ENCODE assay signal across 8 cellular contexts in genomic region chr18:74493689-74494088, GRCh38. TPM values are rescaled to one million over a fixed set of nuclear protein-coding genes. Genes with fewer than 3 reads are reported as not detected.
DNase-seq lines count a peak whose midpoint lies in the region; ATAC-seq and TF ChIP-seq lines count a peak whose summit lies in the region.

No MANE protein-coding gene starts in this region.

- H3K9me3 ChIP-seq in gastrocnemius medialis, result no peaks in the 10 kb centered on the region

- no peaks in the 10 kb centered on the region for H3K27me3 ChIP-seq in gastrocnemius medialis

- DNase-seq in NCI-H2227 (lab: John Stamatoyannopoulos, UW; ENCODE audit: unreplicated experiment), result peak; percentile 14
- no peak for DNase-seq in NCI-H2227 treated with DMSO at 0.1 percent for 48 hours (lab: John Stamatoyannopoulos, UW)
- DNase-seq in NCI-H774 (lab: John Stamatoyannopoulos, UW), result peak; percentile 42
- DNase-seq in activated T-cell treated with anti-CD3 and anti-CD28 coated beads, Interleukin-2, amount 50 U/mL, for 1 hour, result peak; percentile 57
- peak; percentile 26 for DNase-seq in fibroblast of the conjunctiva (ENCODE audit: low read depth)
- no peak for DNase-seq in gastrocnemius medialis

- no peaks in the 10 kb centered on the region for H3K36me3 ChIP-seq in gastrocnemius medialis

- in situ Hi-C loops in gastrocnemius medialis (cut with MboI; ENCODE audit: low sequenced_read_pairs in 4 of 4), result loop anchor here in 2 of 4 donors (10.0 kb wide), 2 partner anchors 139 to 299 kb away; no protein-coding TSS in a partner anchor

- peak; percentile 30 for ATAC-seq in HG03280 (IDR thresholded peaks at IDR 0.05; ENCODE audit: unreplicated experiment)
- ATAC-seq in gastrocnemius medialis, result no peak
- ATAC-seq in HG02970 (IDR thresholded peaks at IDR 0.05; ENCODE audit: low FRiP score, unreplicated experiment), result no peak

- no peak for TF ChIP-seq POLR2A in gastrocnemius medialis (IDR thresholded peaks at IDR 0.05)

- H3K27ac ChIP-seq in gastrocnemius medialis, result no peak overlapping the region

- TF ChIP-seq CTCF in gastrocnemius medialis (IDR thresholded peaks at IDR 0.05 in 4 of 5, conservative IDR thresholded peaks at IDR 0.05 in 1 of 5), result peak in 4 of 5 experiments; percentile 9 to 47 (median 40)

- H3K4me3 ChIP-seq in gastrocnemius medialis, result no peak overlapping the region

- peaks cover 6 to 8% of the 10 kb centered on the region in 2 donors for H3K4me1 ChIP-seq in gastrocnemius medialis

- intact Hi-C loops in gastrocnemius medialis (cut with DNase I; ENCODE audit: low total_unique reads), result loop anchor here (5.0 kb wide), 1 partner anchor 296 kb away; no protein-coding TSS in a partner anchor

RNA-seq across cellular contexts. Expression of gene CNDP2, which starts 2.5 kb away (rescaled TPM):
- total RNA-seq in gastrocnemius medialis, result 10 to 100 TPM; 29.5 to 82.8 (median 31.6) TPM

RNA-seq across cellular contexts. Expression of gene DIPK1C, which starts 36.6 kb away (rescaled TPM):
- total RNA-seq in gastrocnemius medialis, result 1 to 10 TPM in 1 of 4 donors, under 1 TPM in 1, not detected in 2; 0.07 to 2.0 TPM

RNA-seq across cellular contexts. Expression of gene CNDP1, which starts 40.6 kb away (rescaled TPM):
- total RNA-seq in gastrocnemius medialis, result not detected

Comparison
In these comparisons a context has a peak if more than half of its experiments do, and no peak if none do; other contexts are left out.
1. DNase-seq: peak in NCI-H2227 (single experiment), NCI-H774 (single experiment), activated T-cell treated with anti-CD3 and anti-CD28 coated beads, Interleukin-2, amount 50 U/mL, for 1 hour (single experiment) and fibroblast of the conjunctiva (single experiment); none in NCI-H2227 treated with DMSO at 0.1 percent for 48 hours (single experiment) and gastrocnemius medialis (0 of 2).